ENCODE assay signal across 25 cellular contexts in the genomic region with DNA sequence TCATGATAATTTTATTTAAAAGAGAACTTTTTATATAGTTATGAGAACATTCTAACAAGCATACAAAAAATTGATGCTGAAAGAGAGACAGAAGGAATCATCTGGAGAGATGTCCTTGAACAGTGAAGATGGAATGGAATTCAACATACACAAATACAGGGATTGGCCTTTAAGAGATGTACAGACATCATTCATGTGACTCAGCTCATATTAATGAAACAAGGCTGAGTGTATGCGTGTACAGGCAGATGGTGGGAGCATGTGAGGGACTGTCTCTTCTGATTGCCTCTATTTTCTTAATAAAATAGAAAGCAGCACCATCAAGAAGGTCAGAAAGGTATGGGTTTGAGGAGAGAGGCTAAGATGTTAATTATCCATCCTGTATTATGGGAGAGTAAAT.
"Had no signal": no experiment of that assay in that cellular context is flagged by ENCODE, and none has a peak within 500 bp of the region (broad histone marks: within the 10 kb centered on the region; RNA-seq: fewer than 3 reads in every experiment).

No MANE protein-coding gene starts in this region.

- H3K9me3 Mint-ChIP-seq: dendritic cell treated with granulocyte-macrophage colony-stimulating factor and Interleukin-4, amounts not matched to agents 40 ng/mL and 50 ng/mL, for 4 days; endodermal cell; nephron; neural progenitor cell had no signal

- H3K4me1 Mint-ChIP-seq: endodermal cell; naive thymus-derived CD4-positive, alpha-beta T cell; nephron; neural progenitor cell; stimulated activated naive CD8-positive, alpha-beta T cell treated with anti-CD3 and anti-CD28 coated beads, Interleukin-15, amount 100 ng/mL, for 72 hours had no signal

- H3K4me3 Mint-ChIP-seq: dendritic cell treated with granulocyte-macrophage colony-stimulating factor and Interleukin-4, amounts not matched to agents 40 ng/mL and 50 ng/mL, for 4 days; endodermal cell; naive thymus-derived CD4-positive, alpha-beta T cell; nephron; neural progenitor cell; stimulated activated naive CD8-positive, alpha-beta T cell treated with anti-CD3 and anti-CD28 coated beads, Interleukin-15, amount 100 ng/mL, for 72 hours had no signal

- ATAC-seq: left lobe of liver; naive thymus-derived CD4-positive, alpha-beta T cell; sciatic nerve; stimulated activated naive CD8-positive, alpha-beta T cell treated with anti-CD3 and anti-CD28 coated beads, Interleukin-15, amount 100 ng/mL, for 72 hours; upper lobe of right lung had no signal

- H3K27me3 Mint-ChIP-seq: dendritic cell treated with granulocyte-macrophage colony-stimulating factor and Interleukin-4, amounts not matched to agents 40 ng/mL and 50 ng/mL, for 4 days; naive thymus-derived CD4-positive, alpha-beta T cell; stimulated activated naive CD8-positive, alpha-beta T cell treated with anti-CD3 and anti-CD28 coated beads, Interleukin-15, amount 100 ng/mL, for 72 hours had no signal

- H3K27ac ChIP-seq: esophagus muscularis mucosa, neural progenitor cell, prostate gland, right atrium auricular region, suprapubic skin, transverse colon, upper lobe of right lung, uterus had no signal

- H3K4me1 ChIP-seq: esophagus muscularis mucosa, neural progenitor cell, prostate gland, right atrium auricular region, suprapubic skin, transverse colon, upper lobe of right lung, uterus had no signal

- H3K4me3 ChIP-seq: esophagus muscularis mucosa, neural progenitor cell, prostate gland, right atrium auricular region, smooth muscle cell, suprapubic skin, transverse colon, upper lobe of right lung, uterus had no signal

- H3K27ac Mint-ChIP-seq: dendritic cell treated with granulocyte-macrophage colony-stimulating factor and Interleukin-4, amounts not matched to agents 40 ng/mL and 50 ng/mL, for 4 days; endodermal cell; naive thymus-derived CD4-positive, alpha-beta T cell; nephron; neural progenitor cell; stimulated activated naive CD8-positive, alpha-beta T cell treated with anti-CD3 and anti-CD28 coated beads, Interleukin-15, amount 100 ng/mL, for 72 hours had no signal

- H3K27me3 ChIP-seq: esophagus muscularis mucosa, neural progenitor cell, right atrium auricular region, suprapubic skin, transverse colon, upper lobe of right lung, uterus had no signal

- H3K36me3 ChIP-seq: esophagus muscularis mucosa, neural progenitor cell, prostate gland, right atrium auricular region, suprapubic skin, transverse colon, upper lobe of right lung, uterus had no signal

- DNase-seq: effector CD8-positive, alpha-beta T cell; endodermal cell; foreskin melanocyte; kidney; midbrain; naive thymus-derived CD4-positive, alpha-beta T cell; stimulated activated CD4-positive, alpha-beta T cell treated with anti-CD3 and anti-CD28 coated beads, Interleukin-12 subunit alpha, Interleukin-12 subunit beta, amount 100 ng/mL, for 4 hours; stimulated activated CD4-positive, alpha-beta T cell treated with anti-CD3 and anti-CD28 coated beads, Interleukin-1b, Interleukin-23, amount 100 ng/mL, for 48 hours; stimulated activated CD4-positive, alpha-beta T cell treated with anti-CD3 and anti-CD28 coated beads, Interleukin-4, amount 100 ng/mL, for 1 hour; stimulated activated CD8-positive, alpha-beta memory T cell treated with anti-CD3 and anti-CD28 coated beads, Interleukin-4, amount 100 ng/mL, for 48 hours; stimulated activated naive CD4-positive, alpha-beta T cell; stimulated activated naive CD8-positive, alpha-beta T cell treated with anti-CD3 and anti-CD28 coated beads, Interleukin-15, amount 100 ng/mL, for 72 hours; transverse colon; upper lobe of right lung; uterus had no signal

- H3K36me3 Mint-ChIP-seq: neural progenitor cell had no signal
